ENCODE assay signal across 1 cellular context in the genomic region with DNA sequence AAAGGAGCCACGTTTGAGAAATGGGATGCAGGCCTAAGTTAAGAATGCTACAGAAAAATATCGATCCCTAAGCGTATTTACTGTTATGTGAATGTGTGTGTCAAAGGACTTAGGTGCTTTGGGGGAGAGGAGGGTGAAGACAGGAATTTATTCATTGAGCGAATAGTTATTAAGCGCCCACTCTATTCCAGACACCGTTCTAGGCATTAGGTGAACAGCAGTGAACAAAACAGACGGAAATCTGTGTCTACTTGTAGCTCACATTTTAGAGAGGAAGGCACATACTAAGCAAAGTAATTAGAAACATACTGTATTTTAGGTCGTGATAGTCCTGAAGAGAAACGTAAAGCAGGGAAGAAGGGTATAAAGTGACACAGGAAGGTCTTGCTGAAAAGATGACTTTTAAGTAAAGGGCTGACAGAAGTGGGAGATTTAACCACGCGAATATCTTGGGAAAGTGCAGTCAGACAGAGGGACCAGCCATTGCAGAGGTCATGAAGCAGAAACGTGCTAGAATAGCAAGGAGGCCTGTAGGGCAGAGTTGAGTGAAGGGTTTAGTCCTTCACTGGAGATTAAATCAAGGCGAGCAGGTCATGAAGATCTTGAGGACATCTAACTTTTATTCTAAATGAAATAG.
TF ChIP-seq lines count a peak whose summit lies in the region.

No MANE protein-coding gene starts in this region.

TF ChIP-seq in A549, 52 proteins besides CTCF, POLR2A, EP300 and RAD21 (continued from another document):
- no peak for TF ChIP-seq ZNF302 (CRISPR knock-in tag; IDR thresholded peaks at IDR 0.05)
- TF ChIP-seq EHMT2 (IDR thresholded peaks at IDR 0.05; ENCODE audit: low read depth) = no peak
- TF ChIP-seq MYC (IDR thresholded peaks at IDR 0.05; ENCODE audit: borderline replicate concordance, low read length) = no peak
- TF ChIP-seq, protein P1, sequence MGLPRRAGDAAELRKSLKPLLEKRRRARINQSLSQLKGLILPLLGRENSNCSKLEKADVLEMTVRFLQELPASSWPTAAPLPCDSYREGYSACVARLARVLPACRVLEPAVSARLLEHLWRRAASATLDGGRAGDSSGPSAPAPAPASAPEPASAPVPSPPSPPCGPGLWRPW (IDR thresholded peaks at IDR 0.05) = no peak
- TF ChIP-seq CHD4 (IDR thresholded peaks at IDR 0.05; ENCODE audit: borderline replicate concordance) = no peak
- no peak for TF ChIP-seq BHLHE40 (IDR thresholded peaks at IDR 0.05; ENCODE audit: low read depth, low read length)
- no peak for TF ChIP-seq HOXA7 (CRISPR knock-in tag; IDR thresholded peaks at IDR 0.05)
- no peak for TF ChIP-seq RARB (CRISPR knock-in tag; IDR thresholded peaks at IDR 0.05)
- no peak for TF ChIP-seq CBX2 (IDR thresholded peaks at IDR 0.05; ENCODE audit: borderline replicate concordance, low read depth)
- TF ChIP-seq PHF8 (IDR thresholded peaks at IDR 0.05; ENCODE audit: borderline replicate concordance, low read depth) = no peak
- TF ChIP-seq USF2 (IDR thresholded peaks at IDR 0.05) = no peak
